1 cellular context compared by ENCODE assay signal in genomic region chr3:191966556-191966955, GRCh38.
TF ChIP-seq lines count a peak whose summit lies in the region.

No MANE protein-coding gene starts in this region.

TF ChIP-seq in HEK293, 187 proteins besides CTCF, POLR2A, EP300 and RAD21 (continued from another document):
- TF ChIP-seq PRDM6 (tag by site-specific recombination; IDR thresholded peaks at IDR 0.05) (peak; percentile 87), ZBTB20 (tag by site-specific recombination; IDR thresholded peaks at IDR 0.05) (no peak), ZNF366 (tag by site-specific recombination; conservative IDR thresholded peaks at IDR 0.05) (0 out of 2 replicates have a peak, but pooled peaks have one; percentile 11), ZXDB (tag by site-specific recombination; IDR thresholded peaks at IDR 0.05) (0 out of 2 replicates have a peak, but pooled peaks have one; percentile 31), HIC1 (tag by site-specific recombination; IDR thresholded peaks at IDR 0.05) (0 out of 2 replicates have a peak, but pooled peaks have one; percentile 13)
